8 cellular contexts compared by ENCODE assay signal in the genomic region with DNA sequence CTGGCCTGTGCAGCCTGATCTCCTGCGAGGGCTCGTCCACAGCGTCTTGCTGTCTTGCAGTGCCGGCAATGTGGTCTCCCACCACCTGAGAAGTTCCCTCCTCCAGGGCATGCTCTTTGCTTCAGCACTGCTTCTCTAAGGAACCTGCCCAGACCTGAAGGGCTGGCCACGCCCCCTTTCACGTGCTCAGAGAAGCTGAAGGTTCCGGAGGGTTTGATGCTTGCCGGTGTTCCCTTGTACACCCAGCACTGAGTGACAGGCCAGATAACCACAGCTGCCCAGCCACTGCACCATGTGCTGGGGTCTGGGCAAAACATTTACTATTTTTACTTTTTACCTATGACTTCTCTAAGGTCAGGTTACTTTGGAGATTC. TPM values are rescaled to one million over a fixed set of nuclear protein-coding genes. Genes with fewer than 3 reads are reported as not detected.
DNase-seq lines count a peak whose midpoint lies in the region; ATAC-seq and TF ChIP-seq lines count a peak whose summit lies in the region.

No MANE protein-coding gene starts in this region.

- TF ChIP-seq CTCF in GM20000 (IDR thresholded peaks at IDR 0.05; ENCODE audit: extremely low read depth, missing control alignments) (no peak), SU-DHL-6 (IDR thresholded peaks at IDR 0.05; ENCODE audit: insufficient read depth, low read length, poor library complexity, severe bottlenecking) (no peak), adrenal gland (IDR thresholded peaks at IDR 0.05) (no peak)

- DNase-seq in GM20000 (ENCODE audit: low spot score) = peak; percentile 52
- DNase-seq in adrenal gland = peak; percentile 25 to 69 (median 43)
- peak; percentile 54 to 60 for DNase-seq in memory B cell (ENCODE audit: low spot score in 2 of 2)
- peak; percentile 40 to 52 for DNase-seq in stimulated activated CD8-positive, alpha-beta memory T cell treated with anti-CD3 and anti-CD28 coated beads, Interleukin-7, amount 100 ng/mL, for 4 hours (ENCODE audit: low read depth in 2 of 2)
- DNase-seq in substantia nigra (lab: John Stamatoyannopoulos, UW) = no peak
- DNase-seq in middle frontal gyrus (ENCODE audit: extremely low spot score, low spot score) = no peak

- H3K27me3 Mint-ChIP-seq in memory B cell = no peaks in the 10 kb centered on the region

- H3K27me3 ChIP-seq in SU-DHL-6 (ENCODE audit: low read length) (no peaks in the 10 kb centered on the region), adrenal gland (no peaks in the 10 kb centered on the region)

- H3K9me3 ChIP-seq in SU-DHL-6 (ENCODE audit: insufficient read depth, low read length) = no peaks in the 10 kb centered on the region
- H3K9me3 ChIP-seq in adrenal gland (replicated peaks in 1 of 3) = no peaks in the 10 kb centered on the region

- H3K36me3 ChIP-seq in SU-DHL-6 (ENCODE audit: low read length) (0 out of 2 replicates have a peak, but pooled peaks cover 3% of the 10 kb centered on the region), adrenal gland (replicated peaks in 1 of 2) (peaks cover 0 to 17% of the 10 kb centered on the region in 2 donors)

- peak overlapping the region; percentile 38 for H3K4me2 ChIP-seq in SU-DHL-6 (ENCODE audit: low read depth, low read length, poor library complexity, severe bottlenecking)

- 0 out of 2 replicates have a peak overlapping the region, but pooled peaks have one; percentile 4 for H3K9ac ChIP-seq in SU-DHL-6 (ENCODE audit: low read length)

- H3F3A ChIP-seq in SU-DHL-6 (ENCODE audit: insufficient read depth) = peaks cover 24% of the 10 kb centered on the region

- intact Hi-C loops in adrenal gland (cut with DNase I) = no loop called here

- no peak overlapping the region for H3K4me3 ChIP-seq in SU-DHL-6 (ENCODE audit: insufficient read depth, low read length, poor library complexity, severe bottlenecking)
- no peak overlapping the region for H3K4me3 ChIP-seq in adrenal gland

- H3K27ac Mint-ChIP-seq in memory B cell = peak overlapping the region; percentile 35

- H3K36me3 Mint-ChIP-seq in memory B cell = peaks cover 13% of the 10 kb centered on the region

- H3K79me2 ChIP-seq in SU-DHL-6 (ENCODE audit: insufficient read depth, low read length) = peaks cover 32% of the 10 kb centered on the region

- H2AFZ ChIP-seq in SU-DHL-6 (ENCODE audit: low read depth, low read length, severe bottlenecking) = no peak overlapping the region

- H3K4me3 Mint-ChIP-seq in memory B cell = peak overlapping the region; percentile 72

- WGBS in adrenal gland, 4 donors = 16 to 20% (median 18%) methylated on average over 8 of the region's 8 CpGs

- peaks cover 8 to 35% of the 10 kb centered on the region in 2 donors for H3K4me1 ChIP-seq in adrenal gland (replicated peaks in 1 of 2)

- TF ChIP-seq POLR2A in adrenal gland (IDR thresholded peaks at IDR 0.05) = no peak

- H4K20me1 ChIP-seq in SU-DHL-6 (ENCODE audit: low read depth, low read length) = 0 out of 2 replicates have a peak, but pooled peaks cover 7% of the 10 kb centered on the region

- peak; percentile 61 for ATAC-seq in memory B cell (ENCODE audit: low read depth)
- no peak for ATAC-seq in HG02763 (IDR thresholded peaks at IDR 0.05; ENCODE audit: unreplicated experiment)

- H3K27ac ChIP-seq in SU-DHL-6 (ENCODE audit: low read depth, low read length) = peak overlapping the region; percentile 41
- no peak overlapping the region for H3K27ac ChIP-seq in adrenal gland
- H3K27ac ChIP-seq in substantia nigra (ENCODE audit: low read depth, low read length, poor library complexity, severe bottlenecking) = no peak overlapping the region

- H3K9me2 ChIP-seq in SU-DHL-6 (replicated peaks; ENCODE audit: insufficient read depth, low read length) = no peaks in the 10 kb centered on the region

- H3K9me3 Mint-ChIP-seq in memory B cell = no peaks in the 10 kb centered on the region

- H3K4me1 Mint-ChIP-seq in memory B cell = peaks cover 16% of the 10 kb centered on the region

RNA-seq across cellular contexts. Expression of a gene that starts 1.7 kb away (rescaled TPM):
- 10 to 100 TPM; 10.9 to 45.3 (median 26.1) TPM for total RNA-seq in adrenal gland
- 10 to 100 TPM in 2 of 3 donors, 1 to 10 TPM in 1; 9.6 to 28.6 (median 10.5) TPM for polyA plus RNA-seq in adrenal gland

RNA-seq across cellular contexts. Expression of a gene that starts 26.1 kb away (rescaled TPM):
- total RNA-seq in adrenal gland = 10 to 100 TPM in 6 of 8 donors, 1 to 10 TPM in 2; 7.2 to 18.3 (median 12.1) TPM
- 10 to 100 TPM; 12.5 to 16.2 (median 14.5) TPM for polyA plus RNA-seq in adrenal gland

RNA-seq across cellular contexts. Expression of a gene that starts 48.7 kb away (rescaled TPM):
- 10 to 100 TPM; 13.8 to 59.8 (median 42.9) TPM for total RNA-seq in adrenal gland
- polyA plus RNA-seq in adrenal gland = 10 to 100 TPM; 15.0 to 42.7 (median 15.1) TPM

Comparison
In these comparisons a context has a peak if more than half of its experiments do, and no peak if none do; other contexts are left out.
1. DNase-seq: peak in GM20000 (single experiment), adrenal gland (7 of 7), memory B cell (2 of 2) and stimulated activated CD8-positive, alpha-beta memory T cell treated with anti-CD3 and anti-CD28 coated beads, Interleukin-7, amount 100 ng/mL, for 4 hours (2 of 2); none in substantia nigra (0 of 49) and middle frontal gyrus (single experiment).